1 cellular context compared by ENCODE assay signal in the genomic region with DNA sequence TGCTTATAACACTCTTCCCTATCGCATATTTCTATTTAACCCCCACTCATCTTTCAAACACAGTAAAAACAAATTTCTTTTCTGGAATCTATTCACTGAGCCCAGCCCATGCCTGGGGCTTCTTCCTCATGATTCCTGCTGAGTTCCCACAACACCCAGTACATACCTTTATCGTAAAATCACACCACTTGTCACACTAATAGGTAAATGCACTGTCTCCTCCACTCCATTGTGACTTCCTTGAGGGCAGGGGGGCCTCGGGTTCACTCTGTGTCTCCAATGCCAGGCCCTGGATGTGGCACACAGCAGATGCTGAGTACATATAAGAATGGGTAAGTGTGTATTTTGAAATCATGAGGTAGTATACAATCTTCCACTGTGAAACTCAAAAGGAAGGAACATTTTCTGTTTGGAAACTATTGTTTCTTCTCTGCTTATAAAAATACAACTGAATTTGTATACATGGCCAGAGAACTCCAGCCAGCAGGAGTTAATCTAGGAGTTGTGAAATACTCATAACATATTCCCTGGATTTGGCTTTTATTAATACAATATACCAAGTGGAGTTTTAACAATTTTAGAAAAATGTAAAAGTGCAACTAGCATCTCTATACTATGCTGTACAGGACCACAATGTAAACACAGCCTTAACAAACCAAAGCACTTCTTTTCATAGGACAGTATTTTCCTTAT.
TF ChIP-seq lines count a peak whose summit lies in the region.

No MANE protein-coding gene starts in this region.

TF ChIP-seq in SK-N-SH treated with all-trans-retinoic acid at 6 μM for 48 hours, 23 proteins besides CTCF, POLR2A, EP300 and RAD21 (continued from another document):
- TF ChIP-seq, protein P1, sequence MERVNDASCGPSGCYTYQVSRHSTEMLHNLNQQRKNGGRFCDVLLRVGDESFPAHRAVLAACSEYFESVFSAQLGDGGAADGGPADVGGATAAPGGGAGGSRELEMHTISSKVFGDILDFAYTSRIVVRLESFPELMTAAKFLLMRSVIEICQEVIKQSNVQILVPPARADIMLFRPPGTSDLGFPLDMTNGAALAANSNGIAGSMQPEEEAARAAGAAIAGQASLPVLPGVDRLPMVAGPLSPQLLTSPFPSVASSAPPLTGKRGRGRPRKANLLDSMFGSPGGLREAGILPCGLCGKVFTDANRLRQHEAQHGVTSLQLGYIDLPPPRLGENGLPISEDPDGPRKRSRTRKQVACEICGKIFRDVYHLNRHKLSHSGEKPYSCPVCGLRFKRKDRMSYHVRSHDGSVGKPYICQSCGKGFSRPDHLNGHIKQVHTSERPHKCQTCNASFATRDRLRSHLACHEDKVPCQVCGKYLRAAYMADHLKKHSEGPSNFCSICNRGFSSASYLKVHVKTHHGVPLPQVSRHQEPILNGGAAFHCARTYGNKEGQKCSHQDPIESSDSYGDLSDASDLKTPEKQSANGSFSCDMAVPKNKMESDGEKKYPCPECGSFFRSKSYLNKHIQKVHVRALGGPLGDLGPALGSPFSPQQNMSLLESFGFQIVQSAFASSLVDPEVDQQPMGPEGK (CRISPR knock-in tag; IDR thresholded peaks at IDR 0.05; ENCODE audit: borderline replicate concordance) = no peak; the same call in 1 of the 2 replicates
- TF ChIP-seq ZNF70 (CRISPR knock-in tag; IDR thresholded peaks at IDR 0.05) (no peak), ZC3H10 (CRISPR knock-in tag; IDR thresholded peaks at IDR 0.05) (peak; percentile 34), ZNF565 (CRISPR knock-in tag; conservative IDR thresholded peaks at IDR 0.05; ENCODE audit: low read depth) (no peak), CSRNP3 (CRISPR knock-in tag; IDR thresholded peaks at IDR 0.05) (peak; percentile 9; the same call in 1 of the 2 replicates), TCF4 (CRISPR knock-in tag; IDR thresholded peaks at IDR 0.05; ENCODE audit: borderline replicate concordance) (no peak; the same call in 1 of the 2 replicates), SNAI2 (CRISPR knock-in tag; IDR thresholded peaks at IDR 0.05) (no peak), PPARA (CRISPR knock-in tag; IDR thresholded peaks at IDR 0.05; ENCODE audit: borderline replicate concordance) (no peak), CSDC2 (CRISPR knock-in tag; IDR thresholded peaks at IDR 0.05) (no peak), ZFP3 (CRISPR knock-in tag; IDR thresholded peaks at IDR 0.05) (no peak), TOX (CRISPR knock-in tag; IDR thresholded peaks at IDR 0.05; ENCODE audit: borderline replicate concordance) (peak; percentile 13; the same call in 1 of the 2 replicates)
- TF ChIP-seq, protein P2, sequence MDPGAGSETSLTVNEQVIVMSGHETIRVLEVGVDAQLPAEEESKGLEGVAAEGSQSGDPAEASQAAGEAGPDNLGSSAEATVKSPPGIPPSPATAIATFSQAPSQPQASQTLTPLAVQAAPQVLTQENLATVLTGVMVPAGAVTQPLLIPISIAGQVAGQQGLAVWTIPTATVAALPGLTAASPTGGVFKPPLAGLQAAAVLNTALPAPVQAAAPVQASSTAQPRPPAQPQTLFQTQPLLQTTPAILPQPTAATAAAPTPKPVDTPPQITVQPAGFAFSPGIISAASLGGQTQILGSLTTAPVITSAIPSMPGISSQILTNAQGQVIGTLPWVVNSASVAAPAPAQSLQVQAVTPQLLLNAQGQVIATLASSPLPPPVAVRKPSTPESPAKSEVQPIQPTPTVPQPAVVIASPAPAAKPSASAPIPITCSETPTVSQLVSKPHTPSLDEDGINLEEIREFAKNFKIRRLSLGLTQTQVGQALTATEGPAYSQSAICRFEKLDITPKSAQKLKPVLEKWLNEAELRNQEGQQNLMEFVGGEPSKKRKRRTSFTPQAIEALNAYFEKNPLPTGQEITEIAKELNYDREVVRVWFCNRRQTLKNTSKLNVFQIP (CRISPR knock-in tag; IDR thresholded peaks at IDR 0.05; ENCODE audit: borderline replicate concordance, low read depth) = peak; percentile 0; the same call in 1 of the 2 replicates
- TF ChIP-seq, protein P3, sequence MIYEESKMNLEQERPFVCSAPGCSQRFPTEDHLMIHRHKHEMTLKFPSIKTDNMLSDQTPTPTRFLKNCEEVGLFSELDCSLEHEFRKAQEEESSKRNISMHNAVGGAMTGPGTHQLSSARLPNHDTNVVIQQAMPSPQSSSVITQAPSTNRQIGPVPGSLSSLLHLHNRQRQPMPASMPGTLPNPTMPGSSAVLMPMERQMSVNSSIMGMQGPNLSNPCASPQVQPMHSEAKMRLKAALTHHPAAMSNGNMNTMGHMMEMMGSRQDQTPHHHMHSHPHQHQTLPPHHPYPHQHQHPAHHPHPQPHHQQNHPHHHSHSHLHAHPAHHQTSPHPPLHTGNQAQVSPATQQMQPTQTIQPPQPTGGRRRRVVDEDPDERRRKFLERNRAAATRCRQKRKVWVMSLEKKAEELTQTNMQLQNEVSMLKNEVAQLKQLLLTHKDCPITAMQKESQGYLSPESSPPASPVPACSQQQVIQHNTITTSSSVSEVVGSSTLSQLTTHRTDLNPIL (CRISPR knock-in tag; IDR thresholded peaks at IDR 0.05; ENCODE audit: low read depth) = no peak; the same call in 1 of the 2 replicates
